Comparison of ENCODE assay signal across 12 cellular contexts in genomic region chr6:37501632-37502466, GRCh38. TPM values are rescaled to one million over a fixed set of nuclear protein-coding genes. Genes with fewer than 3 reads are reported as not detected.
DNase-seq lines count a peak whose midpoint lies in the region; ATAC-seq and TF ChIP-seq lines count a peak whose summit lies in the region.
"Had no signal": no experiment of that assay in that cellular context is flagged by ENCODE, and none has a peak within 500 bp of the region (broad histone marks: within the 10 kb centered on the region; RNA-seq: fewer than 3 reads in every experiment).

No MANE protein-coding gene starts in this region.

- H3K4me1 Mint-ChIP-seq in activated CD4-positive, alpha-beta T cell treated with anti-CD3 and anti-CD28 coated beads for 36 hours = peaks cover 83% of the 10 kb centered on the region
- H3K4me1 Mint-ChIP-seq in activated naive CD8-positive, alpha-beta T cell treated with anti-CD3 and anti-CD28 coated beads, Interleukin-2, amount 50 U/mL, for 24 hours = peaks cover 83% of the 10 kb centered on the region

- H3K36me3 Mint-ChIP-seq in activated CD4-positive, alpha-beta T cell treated with anti-CD3 and anti-CD28 coated beads for 36 hours (ENCODE audit: low read depth) = peaks cover 2% of the 10 kb centered on the region
- H3K36me3 Mint-ChIP-seq in activated naive CD8-positive, alpha-beta T cell treated with anti-CD3 and anti-CD28 coated beads, Interleukin-2, amount 50 U/mL, for 24 hours (ENCODE audit: low read depth) = peaks cover 8% of the 10 kb centered on the region

- DNase-seq in activated CD4-positive, alpha-beta T cell treated with anti-CD3 and anti-CD28 coated beads for 36 hours = peak; percentile 51
- DNase-seq in activated CD4-positive, alpha-beta T cell treated with anti-CD3 and anti-CD28 coated beads, Interleukin-2, amount 50 U/mL, for 48 hours = no peak
- DNase-seq in SK-N-DZ (ENCODE audit: low spot score) = peak; percentile 56
- DNase-seq in activated naive CD8-positive, alpha-beta T cell treated with anti-CD3 and anti-CD28 coated beads, Interleukin-2, amount 50 U/mL, for 24 hours = no peak
- no peak for DNase-seq in occipital lobe (lab: John Stamatoyannopoulos, UW)
- no peak for DNase-seq in NCI-H1048 (lab: John Stamatoyannopoulos, UW)
- DNase-seq in coronary artery (ENCODE audit: low spot score) = no peak
- DNase-seq: adrenal gland, HFFc6, Karpas-422, WERI-Rb-1 had no signal

- ATAC-seq in activated CD4-positive, alpha-beta T cell treated with anti-CD3 and anti-CD28 coated beads for 36 hours = peak; percentile 17
- no peak for ATAC-seq in activated naive CD8-positive, alpha-beta T cell treated with anti-CD3 and anti-CD28 coated beads, Interleukin-2, amount 50 U/mL, for 24 hours

- peak overlapping the region; percentile 93 for H3K27ac Mint-ChIP-seq in activated CD4-positive, alpha-beta T cell treated with anti-CD3 and anti-CD28 coated beads for 36 hours
- peak overlapping the region; percentile 87 for H3K27ac Mint-ChIP-seq in activated naive CD8-positive, alpha-beta T cell treated with anti-CD3 and anti-CD28 coated beads, Interleukin-2, amount 50 U/mL, for 24 hours
- H3K27ac Mint-ChIP-seq: HFFc6 had no signal

- intact Hi-C loops in activated CD4-positive, alpha-beta T cell treated with anti-CD3 and anti-CD28 coated beads for 36 hours (cut with DNase I, micrococcal nuclease) = loop anchor here in 1 of 2 experiments (1.0 kb wide), 1 partner anchor 12 kb away; no protein-coding TSS in a partner anchor

- H3K4me3 Mint-ChIP-seq in activated CD4-positive, alpha-beta T cell treated with anti-CD3 and anti-CD28 coated beads for 36 hours = peak overlapping the region; percentile 18
- H3K4me3 Mint-ChIP-seq in activated naive CD8-positive, alpha-beta T cell treated with anti-CD3 and anti-CD28 coated beads, Interleukin-2, amount 50 U/mL, for 24 hours = peak overlapping the region; percentile 45
- H3K4me3 Mint-ChIP-seq: HFFc6 had no signal

- CTCF ChIA-PET in activated CD4-positive, alpha-beta T cell treated with anti-CD3 and anti-CD28 coated beads for 36 hours (lab: Charles Lee) = interaction anchor here (0.9 to 3.3 kb wide), 6 partner anchors 10 to 176 kb away, joined by 3 to 21 read pairs (median 3); no protein-coding TSS in a partner anchor

- H3K9me3 Mint-ChIP-seq in activated CD4-positive, alpha-beta T cell treated with anti-CD3 and anti-CD28 coated beads for 36 hours (ENCODE audit: low read depth) = no peaks in the 10 kb centered on the region
- no peaks in the 10 kb centered on the region for H3K9me3 Mint-ChIP-seq in activated naive CD8-positive, alpha-beta T cell treated with anti-CD3 and anti-CD28 coated beads, Interleukin-2, amount 50 U/mL, for 24 hours
- H3K9me3 Mint-ChIP-seq: HFFc6 had no signal

- H3K4me3 ChIP-seq in skin epidermis (no peak overlapping the region), coronary artery (no peak overlapping the region)
- H3K4me3 ChIP-seq: adrenal gland had no signal

- POLR2A ChIA-PET in activated CD4-positive, alpha-beta T cell treated with anti-CD3 and anti-CD28 coated beads for 36 hours (lab: Charles Lee) = interaction anchor here (0.7 to 1.8 kb wide), 3 partner anchors 11 to 14 kb away, joined by 3 to 7 read pairs (median 7); no protein-coding TSS in a partner anchor

- no peaks in the 10 kb centered on the region for H3K27me3 Mint-ChIP-seq in activated CD4-positive, alpha-beta T cell treated with anti-CD3 and anti-CD28 coated beads for 36 hours
- peaks cover 2% of the 10 kb centered on the region for H3K27me3 Mint-ChIP-seq in activated naive CD8-positive, alpha-beta T cell treated with anti-CD3 and anti-CD28 coated beads, Interleukin-2, amount 50 U/mL, for 24 hours

- H3K27ac ChIP-seq in skin epidermis (peak overlapping the region in 14 of 21 experiments; percentile 13 to 92 (median 70)), coronary artery (no peak overlapping the region)

- TF ChIP-seq CTCF in coronary artery (IDR thresholded peaks at IDR 0.05) = no peak

RNA-seq across cellular contexts. Expression of gene CCDC167, which starts 2.2 kb away (rescaled TPM):
- 10 to 100 TPM; 55.3 to 60.3 TPM for total RNA-seq in activated CD4-positive, alpha-beta T cell treated with anti-CD3 and anti-CD28 coated beads for 36 hours
- 87.4 and 127 TPM in 2 replicates for polyA plus RNA-seq in SK-N-DZ (2014; cell fraction: cytosol; rRNA removed)
- 104 and 118 TPM in 2 replicates for polyA plus RNA-seq in SK-N-DZ (2014; cell fraction: nucleus; rRNA removed)
- total RNA-seq in occipital lobe = 11.7 TPM

Comparison
In these comparisons a context has a peak if more than half of its experiments do, and no peak if none do; other contexts are left out.
1. DNase-seq: peak in activated CD4-positive, alpha-beta T cell treated with anti-CD3 and anti-CD28 coated beads for 36 hours (single experiment) and SK-N-DZ (single experiment); none in activated CD4-positive, alpha-beta T cell treated with anti-CD3 and anti-CD28 coated beads, Interleukin-2, amount 50 U/mL, for 48 hours (0 of 2), activated naive CD8-positive, alpha-beta T cell treated with anti-CD3 and anti-CD28 coated beads, Interleukin-2, amount 50 U/mL, for 24 hours (single experiment), occipital lobe (single experiment), NCI-H1048 (single experiment) and coronary artery (single experiment).
2. H3K27ac ChIP-seq: peak in skin epidermis (14 of 21); none in coronary artery (0 of 2).